Comparison of ENCODE assay signal across 8 cellular contexts in the genomic region with DNA sequence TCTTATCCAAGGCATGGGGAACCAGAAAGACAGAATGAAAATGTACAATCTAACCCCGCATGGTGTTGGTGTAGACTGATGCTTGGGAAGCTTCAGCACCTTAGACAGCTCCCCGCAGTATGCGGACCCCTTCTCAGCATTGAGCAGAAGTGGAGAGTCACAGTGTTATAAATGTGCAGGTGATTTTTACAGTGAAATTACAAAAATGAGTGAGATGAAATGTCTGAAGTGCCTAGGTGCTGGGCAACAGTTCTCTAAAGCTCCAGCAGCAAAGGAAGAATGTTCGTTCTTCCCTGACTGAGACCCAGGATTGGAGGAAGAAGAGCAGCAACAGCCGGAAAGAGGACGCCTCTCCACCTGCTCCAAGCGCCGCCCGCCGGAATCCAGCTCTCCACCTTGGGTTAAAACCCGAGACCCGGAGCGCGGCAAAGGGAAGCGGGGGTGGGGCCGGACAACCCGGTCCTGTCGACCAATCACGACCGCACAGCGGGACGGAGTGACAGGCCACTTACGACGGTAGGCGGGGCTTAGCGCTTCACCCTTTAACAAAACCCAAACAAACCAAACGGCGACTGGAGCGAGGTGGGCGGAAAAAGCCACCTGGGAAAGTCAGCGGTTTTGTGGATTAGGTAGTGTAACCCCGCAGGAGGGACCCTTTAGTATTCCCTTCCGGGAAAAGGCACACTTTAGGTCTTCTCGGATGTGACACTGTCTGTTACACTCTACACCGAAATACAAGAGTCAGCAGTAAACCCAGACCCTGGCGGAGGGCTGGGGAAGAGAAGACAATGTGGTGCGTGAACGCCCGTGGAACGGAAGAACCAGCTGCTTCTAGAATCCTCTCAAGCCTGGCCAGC. TPM values are rescaled to one million over a fixed set of nuclear protein-coding genes. Genes with fewer than 3 reads are reported as not detected.
DNase-seq lines count a peak whose midpoint lies in the region; ATAC-seq and TF ChIP-seq lines count a peak whose summit lies in the region.

A gene (minus strand): TSS at position 403 of the 857 bp plus-strand sequence. CDS start 436 bp downstream, outside the sequence.

- in situ Hi-C loops in GM13976 (cut with MboI; ENCODE audit: low sequenced_read_pairs, unreplicated experiment), result no loop called here

- no peaks in the 10 kb centered on the region for H3K36me3 ChIP-seq in iPS-18a (ENCODE audit: control insufficient read depth, low read depth, low read length)

- peak within 1 kb of the TSS; percentile 65 for H3K9ac ChIP-seq in iPS-18a (ENCODE audit: low read length)

- H3K27me3 ChIP-seq in iPS-18a (ENCODE audit: control insufficient read depth, insufficient read depth, low read length), result peaks cover 6% of the 10 kb centered on the region

- H3K4me1 ChIP-seq in iPS-18a (ENCODE audit: control insufficient read depth, low read depth, low read length), result no peaks in the 10 kb centered on the region

- ATAC-seq in HG03097 (IDR thresholded peaks at IDR 0.05; ENCODE audit: low FRiP score, unreplicated experiment), result peak; percentile 58

- H3K9me3 ChIP-seq in iPS-18a (ENCODE audit: control insufficient read depth, low read depth, low read length), result no peaks in the 10 kb centered on the region

- H3K27ac ChIP-seq in 22Rv1 (peak within 1 kb of the TSS; percentile 82), iPS-18a (ENCODE audit: low read length) (no peak within 1 kb of the TSS)

- no peak for TF ChIP-seq CTCF in 22Rv1 (IDR thresholded peaks at IDR 0.05)
- TF ChIP-seq CTCF in GM13976 (IDR thresholded peaks at IDR 0.05; ENCODE audit: borderline replicate concordance, control extremely low read depth, extremely low read depth, insufficient read depth, missing control alignments), result no peak

- peak within 1 kb of the TSS; percentile 77 for H3K4me3 ChIP-seq in iPS-18a (ENCODE audit: low read length)

- DNase-seq in GM13976 (ENCODE audit: low spot score), result peak; percentile 29
- peak; percentile 90 for DNase-seq in NCI-H510A treated with DMSO at 0.1 percent for 48 hours (lab: John Stamatoyannopoulos, UW)
- peak; percentile 4 to 89 (median 54) for DNase-seq in anterior cingulate cortex (lab: John Stamatoyannopoulos, UW)
- peak; percentile 28 for DNase-seq in stimulated activated CD8-positive, alpha-beta memory T cell treated with anti-CD3 and anti-CD28 coated beads, Interleukin-4, amount 100 ng/mL, for 48 hours
- DNase-seq in dermis blood vessel endothelial cell, result no peak

RNA-seq across cellular contexts. Expression of the gene that starts here (rescaled TPM):
- not detected in 2 replicates for total RNA-seq in dermis blood vessel endothelial cell
